Comparison of ENCODE assay signal across 9 cellular contexts in the genomic region with DNA sequence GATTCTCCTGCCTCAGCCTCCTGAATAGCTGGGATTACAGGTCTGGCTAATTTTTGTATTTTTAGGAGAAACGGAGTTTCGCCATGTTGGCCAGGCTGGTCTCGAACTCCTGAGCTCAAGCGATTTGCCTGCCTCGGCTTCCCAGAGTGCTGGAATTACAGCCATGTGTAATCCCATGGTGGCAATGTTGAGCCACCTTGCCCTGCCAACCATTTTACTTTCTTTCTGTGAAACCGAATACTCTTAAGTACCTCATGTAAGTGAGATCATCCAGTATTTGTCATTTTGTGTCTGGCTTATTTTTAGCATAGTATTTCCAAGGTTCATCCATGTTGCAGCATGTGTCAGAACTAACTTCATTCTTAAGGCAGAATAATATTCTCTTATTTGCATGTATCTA. TPM values are rescaled to one million over a fixed set of nuclear protein-coding genes. Genes with fewer than 3 reads are reported as not detected.
A peak's percentile ranks its signal among the peaks of the same experiment; 100 is the strongest.
DNase-seq lines count a peak whose midpoint lies in the region; ATAC-seq, FAIRE-seq and TF ChIP-seq lines count a peak whose summit lies in the region.
"Had no signal": no experiment of that assay in that cellular context is flagged by ENCODE, and none has a peak within 500 bp of the region (broad histone marks: within the 10 kb centered on the region; RNA-seq: fewer than 3 reads in every experiment).

No MANE protein-coding gene starts in this region.

- no peak for TF ChIP-seq CTCF in activated CD8-positive, alpha-beta T cell treated with anti-CD3 and anti-CD28 coated beads for 36 hours (IDR thresholded peaks at IDR 0.05)
- TF ChIP-seq CTCF in D721Med (IDR thresholded peaks at IDR 0.05; ENCODE audit: insufficient read depth, missing control alignments), result no peak

- H3K9me3 Mint-ChIP-seq in activated CD4-positive, alpha-beta T cell treated with anti-CD3 and anti-CD28 coated beads, Interleukin-2, amount 10 ng/mL, durations not matched to agents 24 days and 14 days, result no peaks in the 10 kb centered on the region
- H3K9me3 Mint-ChIP-seq in activated CD8-positive, alpha-beta T cell treated with anti-CD3 and anti-CD28 coated beads for 36 hours, result no peaks in the 10 kb centered on the region
- no peaks in the 10 kb centered on the region for H3K9me3 Mint-ChIP-seq in immature natural killer cell

- peaks cover 49% of the 10 kb centered on the region for H3K4me1 ChIP-seq in thymus (ENCODE audit: control insufficient read depth, insufficient read depth, low read length)

- H3K4me1 Mint-ChIP-seq in activated CD4-positive, alpha-beta T cell treated with anti-CD3 and anti-CD28 coated beads, Interleukin-2, amount 10 ng/mL, durations not matched to agents 24 days and 14 days, result peaks cover 79% of the 10 kb centered on the region
- peaks cover 85% of the 10 kb centered on the region for H3K4me1 Mint-ChIP-seq in activated CD8-positive, alpha-beta T cell treated with anti-CD3 and anti-CD28 coated beads for 36 hours (ENCODE audit: low read depth)
- H3K4me1 Mint-ChIP-seq in immature natural killer cell, result peaks cover 92 to 94% of the 10 kb centered on the region in 2 donors

- 96% methylated on average over 6 of the region's 6 CpGs for WGBS in thymus

- DNase-seq in activated CD4-positive, alpha-beta T cell treated with anti-CD3 and anti-CD28 coated beads, Interleukin-2, amount 10 ng/mL, durations not matched to agents 24 days and 14 days, result no peak
- no peak for DNase-seq in activated CD4-positive, alpha-beta T cell treated with anti-CD3 and anti-CD28 coated beads, Interleukin-2, amount 50 U/mL, for 48 hours
- DNase-seq in activated CD8-positive, alpha-beta T cell treated with anti-CD3 and anti-CD28 coated beads for 36 hours, result no peak
- DNase-seq in immature natural killer cell (no peak), islet precursor cell (no peak), globus pallidus (ENCODE audit: low spot score) (no peak), D721Med (ENCODE audit: insufficient read length, low spot score) (no peak)
- DNase-seq: activated T-cell treated with anti-CD3 and anti-CD28 coated beads for 4 hours had no signal

- peaks cover 33% of the 10 kb centered on the region for H3K36me3 Mint-ChIP-seq in activated CD4-positive, alpha-beta T cell treated with anti-CD3 and anti-CD28 coated beads, Interleukin-2, amount 10 ng/mL, durations not matched to agents 24 days and 14 days (ENCODE audit: low read depth)
- H3K36me3 Mint-ChIP-seq in activated CD8-positive, alpha-beta T cell treated with anti-CD3 and anti-CD28 coated beads for 36 hours (ENCODE audit: low read depth), result peaks cover 32% of the 10 kb centered on the region
- H3K36me3 Mint-ChIP-seq in immature natural killer cell, result no peaks in the 10 kb centered on the region

- peak overlapping the region; percentile 56 for H3K27ac ChIP-seq in thymus (ENCODE audit: low read depth)

- no peak for ATAC-seq in activated CD8-positive, alpha-beta T cell treated with anti-CD3 and anti-CD28 coated beads for 36 hours

- no peaks in the 10 kb centered on the region for H3K27me3 ChIP-seq in thymus (ENCODE audit: control insufficient read depth, insufficient read depth)

- H3K27ac Mint-ChIP-seq in activated CD4-positive, alpha-beta T cell treated with anti-CD3 and anti-CD28 coated beads, Interleukin-2, amount 10 ng/mL, durations not matched to agents 24 days and 14 days, result peak overlapping the region; percentile 3
- H3K27ac Mint-ChIP-seq in activated CD8-positive, alpha-beta T cell treated with anti-CD3 and anti-CD28 coated beads for 36 hours, result peak overlapping the region; percentile 47
- peak overlapping the region; percentile 40 to 83 (median 63) for H3K27ac Mint-ChIP-seq in immature natural killer cell

- CTCF ChIA-PET in activated CD8-positive, alpha-beta T cell treated with anti-CD3 and anti-CD28 coated beads for 36 hours (lab: Charles Lee), result interaction anchor here (2.5 kb wide), 1 partner anchor 52 kb away, joined by 7 read pairs; no protein-coding TSS in a partner anchor

- H3K36me3 ChIP-seq in thymus (ENCODE audit: control insufficient read depth, insufficient read depth), result no peaks in the 10 kb centered on the region

- FAIRE-seq in D721Med (lab: Jason Lieb, UNC), result no peak

- H3K27me3 Mint-ChIP-seq in activated CD4-positive, alpha-beta T cell treated with anti-CD3 and anti-CD28 coated beads, Interleukin-2, amount 10 ng/mL, durations not matched to agents 24 days and 14 days, result no peaks in the 10 kb centered on the region
- no peaks in the 10 kb centered on the region for H3K27me3 Mint-ChIP-seq in activated CD8-positive, alpha-beta T cell treated with anti-CD3 and anti-CD28 coated beads for 36 hours
- peaks cover 4 to 18% (median 15%) of the 10 kb centered on the region in 3 donors for H3K27me3 Mint-ChIP-seq in immature natural killer cell (ENCODE audit: low read depth in 3 of 3)

- H3K4me3 ChIP-seq in thymus (ENCODE audit: low read length), result no peak overlapping the region

- POLR2A ChIA-PET in activated CD8-positive, alpha-beta T cell treated with anti-CD3 and anti-CD28 coated beads for 36 hours (lab: Charles Lee), result interaction anchor here (0.6 to 1.5 kb wide), 4 partner anchors 10 to 294 kb away, joined by 3 to 4 read pairs (median 4); a partner anchor contains a TSS

- intact Hi-C loops in activated CD4-positive, alpha-beta T cell treated with anti-CD3 and anti-CD28 coated beads, Interleukin-2, amount 10 ng/mL, durations not matched to agents 24 days and 14 days (cut with micrococcal nuclease), result loop anchor here (10.0 kb wide), 1 partner anchor 243 kb away; no protein-coding TSS in a partner anchor
- intact Hi-C loops in activated CD8-positive, alpha-beta T cell treated with anti-CD3 and anti-CD28 coated beads for 36 hours (cut with micrococcal nuclease), result no loop called here

- H3K4me3 Mint-ChIP-seq in activated CD4-positive, alpha-beta T cell treated with anti-CD3 and anti-CD28 coated beads, Interleukin-2, amount 10 ng/mL, durations not matched to agents 24 days and 14 days, result peak overlapping the region; percentile 53
- H3K4me3 Mint-ChIP-seq in activated CD8-positive, alpha-beta T cell treated with anti-CD3 and anti-CD28 coated beads for 36 hours, result peak overlapping the region; percentile 28
- H3K4me3 Mint-ChIP-seq in immature natural killer cell, result peak overlapping the region in 4 of 5 donors; percentile 21 to 59 (median 48)

- no peaks in the 10 kb centered on the region for H3K9me3 ChIP-seq in thymus (ENCODE audit: control insufficient read depth)

RNA-seq across cellular contexts. Expression of a gene that starts 8.2 kb away (rescaled TPM):
- 114 and 128 TPM in 2 replicates for total RNA-seq in activated CD4-positive, alpha-beta T cell treated with anti-CD3 and anti-CD28 coated beads, Interleukin-2, amount 10 ng/mL, durations not matched to agents 24 days and 14 days
- 100 to 1,000 TPM; 134 to 141 TPM for total RNA-seq in activated CD8-positive, alpha-beta T cell treated with anti-CD3 and anti-CD28 coated beads for 36 hours
- 10 to 100 TPM in 1 of 3 donors, 1 to 10 TPM in 2; 2.0 to 48.1 (median 9.6) TPM for polyA plus RNA-seq in immature natural killer cell
- 73.5 TPM for polyA plus RNA-seq in thymus

Comparison
In these comparisons a context has a peak if more than half of its experiments do, and no peak if none do; other contexts are left out.
1. H3K27ac Mint-ChIP-seq: peak in every context shown above with its lines; median percentile 63 in immature natural killer cell; 47 in activated CD8-positive, alpha-beta T cell treated with anti-CD3 and anti-CD28 coated beads for 36 hours; 3 in activated CD4-positive, alpha-beta T cell treated with anti-CD3 and anti-CD28 coated beads, Interleukin-2, amount 10 ng/mL, durations not matched to agents 24 days and 14 days.